Comparison of ENCODE assay signal across 25 cellular contexts in genomic region chr10:100561005-100561404, GRCh38.
"Had no signal": no experiment of that assay in that cellular context is flagged by ENCODE, and none has a peak within 500 bp of the region (broad histone marks: within the 10 kb centered on the region; RNA-seq: fewer than 3 reads in every experiment).

No MANE protein-coding gene starts in this region.

- H3K36me3 Mint-ChIP-seq: activated naive CD8-positive, alpha-beta T cell had no signal

- H3K27ac Mint-ChIP-seq: activated CD8-positive, alpha-beta T cell treated with anti-CD3 and anti-CD28 coated beads for 36 hours; activated naive CD8-positive, alpha-beta T cell; T-helper 1 cell treated with Interleukin-12 subunit alpha and Interleukin-12 subunit beta and Interleukin-4 antibody, amounts not matched to agents 30 μg/mL and 1 μg/mL, for 36 hours had no signal

- H3K36me3 ChIP-seq: cardiac muscle cell, MG63, Peyer's patch had no signal

- DNase-seq: activated CD4-positive, alpha-beta T cell treated with anti-CD3 and anti-CD28 coated beads for 4 hours; activated CD8-positive, alpha-beta memory T cell treated with anti-CD3 and anti-CD28 coated beads, Interleukin-2, amount 50 U/mL, for 4 hours; activated CD8-positive, alpha-beta T cell treated with anti-CD3 and anti-CD28 coated beads for 36 hours; activated effector memory CD4-positive, alpha-beta T cell treated with Interleukin-2 at 50 U/mL for 16 hours; activated naive CD4-positive, alpha-beta T cell; amygdala; MG63; MV-4-11; NCI-H1092 treated with DMSO at 0.1 percent for 48 hours; NCI-H1436; NCI-H1694 treated with DMSO at 0.1 percent for 48 hours; NCI-H2029 treated with DMSO at 0.1 percent for 48 hours; NCI-H446; NCI-H524; NCI-H774; NK-92 treated with Interleukin-12 subunit alpha and Interleukin-12 subunit beta, amount 100 ng/mL, for 24 hours; Peyer's patch; SHP77 treated with DMSO at 0.1 percent for 48 hours had no signal

- ATAC-seq: activated CD4-positive, CD25-positive, alpha-beta regulatory T cell treated with anti-CD3 and anti-CD28 coated beads, Interleukin-2, amount 50 U/mL, for 24 hours; activated CD8-positive, alpha-beta T cell treated with anti-CD3 and anti-CD28 coated beads for 36 hours had no signal

- FAIRE-seq: astrocyte had no signal

- H3K9me3 Mint-ChIP-seq: activated CD8-positive, alpha-beta T cell treated with anti-CD3 and anti-CD28 coated beads for 36 hours; T-helper 1 cell treated with Interleukin-12 subunit alpha and Interleukin-12 subunit beta and Interleukin-4 antibody, amounts not matched to agents 30 μg/mL and 1 μg/mL, for 36 hours had no signal

- H3K27ac ChIP-seq: cardiac muscle cell, Peyer's patch, RWPE1 had no signal

- H3K4me1 Mint-ChIP-seq: brain had no signal

- H3K4me3 Mint-ChIP-seq: activated CD8-positive, alpha-beta T cell treated with anti-CD3 and anti-CD28 coated beads for 36 hours; activated naive CD8-positive, alpha-beta T cell; brain had no signal

- H3K4me3 ChIP-seq: cardiac muscle cell, MG63, Peyer's patch had no signal

- H3K9me3 ChIP-seq: MG63, Peyer's patch had no signal

- H3K27me3 ChIP-seq: cardiac muscle cell, MG63 had no signal
